ENCODE assay signal across 23 cellular contexts in the genomic region with DNA sequence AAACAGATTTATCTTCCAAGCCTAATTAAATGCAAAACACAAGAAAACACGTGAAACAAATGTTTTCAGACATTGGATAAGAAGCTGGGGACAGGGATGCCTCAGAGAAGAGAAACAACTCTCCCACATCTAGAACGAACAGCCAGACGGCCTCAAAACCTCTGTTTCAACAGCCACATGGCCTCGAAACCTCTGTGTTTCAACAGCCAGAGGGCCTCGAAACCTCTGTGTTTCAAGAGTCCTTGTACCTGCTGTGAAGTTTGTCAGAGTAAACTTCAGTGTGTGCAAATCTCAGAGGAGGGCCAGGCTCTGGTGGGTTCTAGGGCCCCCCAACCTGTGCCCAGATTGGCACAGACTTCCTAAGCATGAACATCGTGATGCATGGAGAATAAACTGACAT. TPM values are rescaled to one million over a fixed set of nuclear protein-coding genes. Genes with fewer than 3 reads are reported as not detected.
DNase-seq lines count a peak whose midpoint lies in the region; ATAC-seq and TF ChIP-seq lines count a peak whose summit lies in the region.
"Had no signal": no experiment of that assay in that cellular context is flagged by ENCODE, and none has a peak within 500 bp of the region (broad histone marks: within the 10 kb centered on the region; RNA-seq: fewer than 3 reads in every experiment).

No MANE protein-coding gene starts in this region.

- H3K9me3 ChIP-seq in Karpas-422 (ENCODE audit: low read length) (no peaks in the 10 kb centered on the region), smooth muscle cell (replicated peaks; ENCODE audit: low read depth) (no peaks in the 10 kb centered on the region)
- H3K9me3 ChIP-seq: BE2C, BLaER1 had no signal

- H3K4me3 ChIP-seq in Karpas-422 (ENCODE audit: low read length) (no peak overlapping the region), smooth muscle cell (no peak overlapping the region)
- H3K4me3 ChIP-seq: BLaER1, GM12878 had no signal

- no peak overlapping the region for H2AFZ ChIP-seq in Karpas-422 (ENCODE audit: low read length)
- H2AFZ ChIP-seq in smooth muscle cell (ENCODE audit: low read depth): no peak overlapping the region

- no peak overlapping the region for H3K4me2 ChIP-seq in Karpas-422 (ENCODE audit: low read depth, low read length, poor library complexity, severe bottlenecking)
- H3K4me2 ChIP-seq in smooth muscle cell: no peak overlapping the region
- H3K4me2 ChIP-seq: BLaER1 had no signal

- no peaks in the 10 kb centered on the region for H3F3A ChIP-seq in smooth muscle cell (ENCODE audit: low read depth)

- H3K36me3 ChIP-seq in Karpas-422 (ENCODE audit: insufficient read depth, low read length) (peaks cover 7% of the 10 kb centered on the region), smooth muscle cell (ENCODE audit: low read depth) (no peaks in the 10 kb centered on the region)
- H3K36me3 ChIP-seq: BE2C had no signal

- H3K79me2 ChIP-seq in Karpas-422 (ENCODE audit: low read length) (peaks cover 3% of the 10 kb centered on the region; the same call in 1 of the 2 replicates), smooth muscle cell (ENCODE audit: low read depth) (no peaks in the 10 kb centered on the region)

- ATAC-seq in activated T-helper 17 cell treated with anti-CD3 and anti-CD28 coated beads, Interleukin-2, amount 50 U/mL, for 72 hours (replicated peaks): no peak
- ATAC-seq in activated naive CD8-positive, alpha-beta T cell treated with anti-CD3 and anti-CD28 coated beads, Interleukin-2, amount 50 U/mL, for 24 hours: no peak
- ATAC-seq: GM12878 had no signal

- peak overlapping the region; percentile 37 for H3K27ac Mint-ChIP-seq in activated T-helper 17 cell treated with anti-CD3 and anti-CD28 coated beads, Interleukin-2, amount 50 U/mL, for 72 hours
- no peak overlapping the region for H3K27ac Mint-ChIP-seq in activated naive CD8-positive, alpha-beta T cell treated with anti-CD3 and anti-CD28 coated beads, Interleukin-2, amount 50 U/mL, for 24 hours
- H3K27ac Mint-ChIP-seq: CD14-positive monocyte; CD8-positive, alpha-beta memory T cell had no signal

- TF ChIP-seq CTCF in smooth muscle cell (IDR thresholded peaks at IDR 0.05; ENCODE audit: borderline replicate concordance, insufficient read depth, poor library complexity, severe bottlenecking): no peak

- no peaks in the 10 kb centered on the region for H3K9me2 ChIP-seq in Karpas-422 (replicated peaks; ENCODE audit: insufficient read depth, low read length)

- peaks cover 43% of the 10 kb centered on the region for H3K4me1 ChIP-seq in Karpas-422 (ENCODE audit: low read length)
- H3K4me1 ChIP-seq in smooth muscle cell (ENCODE audit: low read depth): no peaks in the 10 kb centered on the region
- H3K4me1 ChIP-seq: BE2C had no signal

- H3K9me3 Mint-ChIP-seq in activated T-helper 17 cell treated with anti-CD3 and anti-CD28 coated beads, Interleukin-2, amount 50 U/mL, for 72 hours: no peaks in the 10 kb centered on the region
- H3K9me3 Mint-ChIP-seq in activated naive CD8-positive, alpha-beta T cell treated with anti-CD3 and anti-CD28 coated beads, Interleukin-2, amount 50 U/mL, for 24 hours: no peaks in the 10 kb centered on the region
- H3K9me3 Mint-ChIP-seq: CD4-positive, CD25-positive, alpha-beta regulatory T cell; CD8-positive, alpha-beta memory T cell had no signal

- H3K27me3 Mint-ChIP-seq in activated T-helper 17 cell treated with anti-CD3 and anti-CD28 coated beads, Interleukin-2, amount 50 U/mL, for 72 hours: no peaks in the 10 kb centered on the region
- H3K27me3 Mint-ChIP-seq in activated naive CD8-positive, alpha-beta T cell treated with anti-CD3 and anti-CD28 coated beads, Interleukin-2, amount 50 U/mL, for 24 hours: no peaks in the 10 kb centered on the region
- H3K27me3 Mint-ChIP-seq: CD4-positive, alpha-beta memory T cell; CD4-positive, CD25-positive, alpha-beta regulatory T cell; CD8-positive, alpha-beta memory T cell had no signal

- no peaks in the 10 kb centered on the region for H3K4me1 Mint-ChIP-seq in activated T-helper 17 cell treated with anti-CD3 and anti-CD28 coated beads, Interleukin-2, amount 50 U/mL, for 72 hours
- no peaks in the 10 kb centered on the region for H3K4me1 Mint-ChIP-seq in activated naive CD8-positive, alpha-beta T cell treated with anti-CD3 and anti-CD28 coated beads, Interleukin-2, amount 50 U/mL, for 24 hours
- H3K4me1 Mint-ChIP-seq: CD14-positive monocyte had no signal

- DNase-seq in activated CD8-positive, alpha-beta memory T cell treated with anti-CD3 and anti-CD28 coated beads for 24 hours: peak; percentile 40
- DNase-seq in activated CD8-positive, alpha-beta memory T cell treated with anti-CD3 and anti-CD28 coated beads, Interleukin-2, amount 50 U/mL, for 4 hours: no peak
- DNase-seq in Karpas-422 (no peak), islet precursor cell (peak; percentile 23), smooth muscle cell (lab: John Stamatoyannopoulos, UW; ENCODE audit: unreplicated experiment) (no peak), HK-2 (ENCODE audit: unreplicated experiment) (no peak)
- DNase-seq in activated naive CD8-positive, alpha-beta T cell treated with anti-CD3 and anti-CD28 coated beads, Interleukin-2, amount 50 U/mL, for 24 hours: no peak
- DNase-seq: 8988T; ACHN; BE2C; CD4-positive, alpha-beta memory T cell; CD4-positive, CD25-positive, alpha-beta regulatory T cell; CD8-positive, alpha-beta memory T cell; COR-L47; DMS 273 treated with DMSO at 0.1 percent for 48 hours; DMS153; DND-41; EL; GDM1 had no signal

- H3K9ac ChIP-seq in Karpas-422 (ENCODE audit: low read length): no peak overlapping the region
- no peak overlapping the region for H3K9ac ChIP-seq in smooth muscle cell (ENCODE audit: low read depth)
- H3K9ac ChIP-seq: BLaER1 had no signal

- H4K20me1 ChIP-seq in Karpas-422 (ENCODE audit: insufficient read depth, low read depth, low read length) (no peaks in the 10 kb centered on the region), smooth muscle cell (ENCODE audit: low read depth) (no peaks in the 10 kb centered on the region)
- H4K20me1 ChIP-seq: BLaER1 had no signal

- WGBS in smooth muscle cell (ENCODE audit: low lambda C conversion rate): 83% methylated on average over 6 of the region's 6 CpGs

- H3K27me3 ChIP-seq in Karpas-422 (ENCODE audit: low read length): no peaks in the 10 kb centered on the region
- no peaks in the 10 kb centered on the region for H3K27me3 ChIP-seq in smooth muscle cell (ENCODE audit: low read depth)
- H3K27me3 ChIP-seq: BE2C, BLaER1 had no signal

- H3K4me3 Mint-ChIP-seq in activated T-helper 17 cell treated with anti-CD3 and anti-CD28 coated beads, Interleukin-2, amount 50 U/mL, for 72 hours: no peak overlapping the region
- no peak overlapping the region for H3K4me3 Mint-ChIP-seq in activated naive CD8-positive, alpha-beta T cell treated with anti-CD3 and anti-CD28 coated beads, Interleukin-2, amount 50 U/mL, for 24 hours
- H3K4me3 Mint-ChIP-seq: CD14-positive monocyte; CD4-positive, alpha-beta memory T cell; CD4-positive, CD25-positive, alpha-beta regulatory T cell; CD8-positive, alpha-beta memory T cell had no signal

- H3K27ac ChIP-seq in Karpas-422 (ENCODE audit: low read length) (peak overlapping the region; percentile 20), smooth muscle cell (ENCODE audit: low read depth) (no peak overlapping the region)
- H3K27ac ChIP-seq: BLaER1 had no signal

- H3K36me3 Mint-ChIP-seq in activated T-helper 17 cell treated with anti-CD3 and anti-CD28 coated beads, Interleukin-2, amount 50 U/mL, for 72 hours (ENCODE audit: low read depth): peaks cover 34% of the 10 kb centered on the region
- peaks cover 2% of the 10 kb centered on the region for H3K36me3 Mint-ChIP-seq in activated naive CD8-positive, alpha-beta T cell treated with anti-CD3 and anti-CD28 coated beads, Interleukin-2, amount 50 U/mL, for 24 hours (ENCODE audit: low read depth)

RNA-seq across cellular contexts. Expression of a gene that starts 43.3 kb away (rescaled TPM):
- 42.9 and 46.1 TPM in 2 replicates for total RNA-seq in Karpas-422 (2014; rRNA removed; shearing (Covaris generic); ENCODE audit: low replicate concordance)
- 10 to 100 TPM; 20.3 to 79.3 TPM for total RNA-seq in activated T-helper 17 cell treated with anti-CD3 and anti-CD28 coated beads, Interleukin-2, amount 50 U/mL, for 72 hours
- total RNA-seq in smooth muscle cell: 12.8 and 13.1 TPM in 2 replicates
- 19.2 and 20.4 TPM in 2 replicates for polyA plus RNA-seq in smooth muscle cell

Comparison
In these comparisons a context has a peak if more than half of its experiments do, and no peak if none do; other contexts are left out.
1. DNase-seq: peak in activated CD8-positive, alpha-beta memory T cell treated with anti-CD3 and anti-CD28 coated beads for 24 hours (single experiment) and islet precursor cell (single experiment); none in activated CD8-positive, alpha-beta memory T cell treated with anti-CD3 and anti-CD28 coated beads, Interleukin-2, amount 50 U/mL, for 4 hours (single experiment), Karpas-422 (single experiment), smooth muscle cell (single experiment), activated naive CD8-positive, alpha-beta T cell treated with anti-CD3 and anti-CD28 coated beads, Interleukin-2, amount 50 U/mL, for 24 hours (single experiment) and HK-2 (single experiment).